Comparison of ENCODE assay signal across 17 cellular contexts in the genomic region with DNA sequence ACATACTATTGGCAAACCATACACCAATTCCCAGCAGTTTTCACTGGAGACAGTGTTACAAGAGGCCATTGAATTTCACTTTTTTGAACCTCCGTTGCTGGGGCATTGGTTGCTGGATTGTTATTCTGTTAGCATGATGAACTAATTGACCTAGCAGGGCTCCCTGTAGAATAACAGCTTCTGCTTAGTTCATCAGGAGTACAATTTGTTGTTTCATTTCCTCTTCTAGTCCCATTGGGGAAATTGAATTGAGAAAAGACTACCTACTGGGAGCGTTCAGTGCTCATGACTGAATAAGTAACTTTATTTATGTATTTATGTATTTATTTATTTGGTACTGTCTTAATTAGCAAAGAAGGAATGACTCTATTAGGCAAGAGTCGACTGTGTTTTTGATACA.
DNase-seq lines count a peak whose midpoint lies in the region; ATAC-seq and TF ChIP-seq lines count a peak whose summit lies in the region.
"Had no signal": no experiment of that assay in that cellular context is flagged by ENCODE, and none has a peak within 500 bp of the region (broad histone marks: within the 10 kb centered on the region; RNA-seq: fewer than 3 reads in every experiment).

No MANE protein-coding gene starts in this region.

- ATAC-seq in GM18517 (IDR thresholded peaks at IDR 0.05; ENCODE audit: unreplicated experiment) = peak; percentile 55
- peak; percentile 80 for ATAC-seq in GM21367 (IDR thresholded peaks at IDR 0.05; ENCODE audit: unreplicated experiment)
- peak; percentile 50 for ATAC-seq in HG03520 (IDR thresholded peaks at IDR 0.05; ENCODE audit: unreplicated experiment)
- no peak for ATAC-seq in SK-N-SH treated with all-trans-retinoic acid at 6 μM for 48 hours
- ATAC-seq in GM21825 (IDR thresholded peaks at IDR 0.05; ENCODE audit: unreplicated experiment) = no peak

- DNase-seq in medulla oblongata (ENCODE audit: extremely low spot score) (peak; percentile 29), C1 segment of cervical spinal cord (lab: John Stamatoyannopoulos, UW) (no peak), amniotic stem cell (lab: John Stamatoyannopoulos, UW) (no peak)
- DNase-seq: activated effector memory CD4-positive, alpha-beta T cell treated with anti-CD3 and anti-CD28 coated beads, Interleukin-2, amount 50 U/mL, for 16 hours; CD4-positive, alpha-beta memory T cell; DMS53; NCI-H1694; NK-92 treated with Interleukin-12 subunit alpha and Interleukin-12 subunit beta, amount 100 ng/mL, for 24 hours; nucleus accumbens; retina; SHP77; stimulated activated CD4-positive, alpha-beta T cell treated with anti-CD3 and anti-CD28 coated beads, Interleukin-12 subunit alpha, Interleukin-12 subunit beta, amount 100 ng/mL, for 4 hours had no signal

TF ChIP-seq in SK-N-SH treated with all-trans-retinoic acid at 6 μM for 48 hours, 23 proteins besides CTCF, POLR2A, EP300 and RAD21:
- TF ChIP-seq ARNTL (CRISPR knock-in tag; IDR thresholded peaks at IDR 0.05; ENCODE audit: borderline replicate concordance, low read depth) (no peak), SNAI2 (CRISPR knock-in tag; IDR thresholded peaks at IDR 0.05) (no peak), ZNF70 (CRISPR knock-in tag; IDR thresholded peaks at IDR 0.05) (no peak), CSRNP3 (CRISPR knock-in tag; IDR thresholded peaks at IDR 0.05) (no peak), OSR1 (CRISPR knock-in tag; IDR thresholded peaks at IDR 0.05) (no peak), TOX (CRISPR knock-in tag; IDR thresholded peaks at IDR 0.05; ENCODE audit: borderline replicate concordance) (no peak), ESRRG (CRISPR knock-in tag; IDR thresholded peaks at IDR 0.05) (no peak), TCF4 (CRISPR knock-in tag; IDR thresholded peaks at IDR 0.05; ENCODE audit: borderline replicate concordance) (no peak), ZNF565 (CRISPR knock-in tag; conservative IDR thresholded peaks at IDR 0.05; ENCODE audit: low read depth) (no peak), ZC3H10 (CRISPR knock-in tag; IDR thresholded peaks at IDR 0.05) (no peak), ZNF8 (CRISPR knock-in tag; IDR thresholded peaks at IDR 0.05) (no peak), ISL1 (CRISPR knock-in tag; IDR thresholded peaks at IDR 0.05) (no peak), POU6F1 (CRISPR knock-in tag; IDR thresholded peaks at IDR 0.05; ENCODE audit: borderline replicate concordance, low read depth) (no peak), TSHZ2 (CRISPR knock-in tag; IDR thresholded peaks at IDR 0.05) (no peak), BACH2 (CRISPR knock-in tag; IDR thresholded peaks at IDR 0.05; ENCODE audit: borderline replicate concordance) (no peak), GLIS3 (CRISPR knock-in tag; IDR thresholded peaks at IDR 0.05) (no peak), PPARA (CRISPR knock-in tag; IDR thresholded peaks at IDR 0.05; ENCODE audit: borderline replicate concordance) (no peak), ZFP30 (CRISPR knock-in tag; IDR thresholded peaks at IDR 0.05) (no peak)
- TF ChIP-seq, protein P1, sequence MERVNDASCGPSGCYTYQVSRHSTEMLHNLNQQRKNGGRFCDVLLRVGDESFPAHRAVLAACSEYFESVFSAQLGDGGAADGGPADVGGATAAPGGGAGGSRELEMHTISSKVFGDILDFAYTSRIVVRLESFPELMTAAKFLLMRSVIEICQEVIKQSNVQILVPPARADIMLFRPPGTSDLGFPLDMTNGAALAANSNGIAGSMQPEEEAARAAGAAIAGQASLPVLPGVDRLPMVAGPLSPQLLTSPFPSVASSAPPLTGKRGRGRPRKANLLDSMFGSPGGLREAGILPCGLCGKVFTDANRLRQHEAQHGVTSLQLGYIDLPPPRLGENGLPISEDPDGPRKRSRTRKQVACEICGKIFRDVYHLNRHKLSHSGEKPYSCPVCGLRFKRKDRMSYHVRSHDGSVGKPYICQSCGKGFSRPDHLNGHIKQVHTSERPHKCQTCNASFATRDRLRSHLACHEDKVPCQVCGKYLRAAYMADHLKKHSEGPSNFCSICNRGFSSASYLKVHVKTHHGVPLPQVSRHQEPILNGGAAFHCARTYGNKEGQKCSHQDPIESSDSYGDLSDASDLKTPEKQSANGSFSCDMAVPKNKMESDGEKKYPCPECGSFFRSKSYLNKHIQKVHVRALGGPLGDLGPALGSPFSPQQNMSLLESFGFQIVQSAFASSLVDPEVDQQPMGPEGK (CRISPR knock-in tag; IDR thresholded peaks at IDR 0.05; ENCODE audit: borderline replicate concordance) = no peak
- TF ChIP-seq, protein P2, sequence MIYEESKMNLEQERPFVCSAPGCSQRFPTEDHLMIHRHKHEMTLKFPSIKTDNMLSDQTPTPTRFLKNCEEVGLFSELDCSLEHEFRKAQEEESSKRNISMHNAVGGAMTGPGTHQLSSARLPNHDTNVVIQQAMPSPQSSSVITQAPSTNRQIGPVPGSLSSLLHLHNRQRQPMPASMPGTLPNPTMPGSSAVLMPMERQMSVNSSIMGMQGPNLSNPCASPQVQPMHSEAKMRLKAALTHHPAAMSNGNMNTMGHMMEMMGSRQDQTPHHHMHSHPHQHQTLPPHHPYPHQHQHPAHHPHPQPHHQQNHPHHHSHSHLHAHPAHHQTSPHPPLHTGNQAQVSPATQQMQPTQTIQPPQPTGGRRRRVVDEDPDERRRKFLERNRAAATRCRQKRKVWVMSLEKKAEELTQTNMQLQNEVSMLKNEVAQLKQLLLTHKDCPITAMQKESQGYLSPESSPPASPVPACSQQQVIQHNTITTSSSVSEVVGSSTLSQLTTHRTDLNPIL (CRISPR knock-in tag; IDR thresholded peaks at IDR 0.05; ENCODE audit: low read depth) = no peak

Comparison
In these comparisons a context has a peak if more than half of its experiments do, and no peak if none do; other contexts are left out.
1. ATAC-seq: peak in GM18517 (single experiment), GM21367 (single experiment) and HG03520 (single experiment); none in SK-N-SH treated with all-trans-retinoic acid at 6 μM for 48 hours (single experiment) and GM21825 (single experiment).